In genomic region chr2:178066324-178066723, GRCh38 we compare ENCODE assay signal across 18 cellular contexts.
"Had no signal": no experiment of that assay in that cellular context is flagged by ENCODE, and none has a peak within 500 bp of the region (broad histone marks: within the 10 kb centered on the region; RNA-seq: fewer than 3 reads in every experiment).

No MANE protein-coding gene starts in this region.

- H3K4me3 ChIP-seq: coronary artery, heart right ventricle, mucosa of descending colon, sigmoid colon, skin epidermis, tibial nerve had no signal

- H3K9me3 Mint-ChIP-seq: endodermal cell, nephron had no signal

- H3K27me3 ChIP-seq: tibial nerve had no signal

- H3K27ac Mint-ChIP-seq: endodermal cell, nephron had no signal

- H3K36me3 ChIP-seq: heart right ventricle, sigmoid colon, tibial nerve had no signal

- H3K4me1 Mint-ChIP-seq: endodermal cell, nephron had no signal

- DNase-seq: central memory CD4-positive, alpha-beta T cell; effector CD4-positive, alpha-beta T cell; endodermal cell; erythroblast; heart right ventricle; hypothalamus; islet precursor cell; mammary epithelial cell; mucosa of descending colon; sigmoid colon; stimulated activated CD4-positive, alpha-beta T cell treated with anti-CD3 and anti-CD28 coated beads, Interleukin-2, amount 100 ng/mL, for 24 hours; stimulated activated CD4-positive, alpha-beta T cell treated with anti-CD3 and anti-CD28 coated beads, Interleukin-4, amount 100 ng/mL, for 4 hours; stimulated activated naive CD4-positive, alpha-beta T cell treated with Interleukin-2 at 50 U/mL for 16 hours had no signal

- ATAC-seq: left lobe of liver, mucosa of descending colon had no signal

- H3K9me3 ChIP-seq: heart right ventricle, mucosa of descending colon, sigmoid colon, tibial nerve had no signal

- H3K4me3 Mint-ChIP-seq: endodermal cell, nephron had no signal

- H3K27ac ChIP-seq: coronary artery, heart right ventricle, sigmoid colon, skin epidermis, tibial nerve had no signal

- H3K4me1 ChIP-seq: heart right ventricle, sigmoid colon, tibial nerve had no signal
